Comparison of ENCODE assay signal across 22 cellular contexts in the genomic region with DNA sequence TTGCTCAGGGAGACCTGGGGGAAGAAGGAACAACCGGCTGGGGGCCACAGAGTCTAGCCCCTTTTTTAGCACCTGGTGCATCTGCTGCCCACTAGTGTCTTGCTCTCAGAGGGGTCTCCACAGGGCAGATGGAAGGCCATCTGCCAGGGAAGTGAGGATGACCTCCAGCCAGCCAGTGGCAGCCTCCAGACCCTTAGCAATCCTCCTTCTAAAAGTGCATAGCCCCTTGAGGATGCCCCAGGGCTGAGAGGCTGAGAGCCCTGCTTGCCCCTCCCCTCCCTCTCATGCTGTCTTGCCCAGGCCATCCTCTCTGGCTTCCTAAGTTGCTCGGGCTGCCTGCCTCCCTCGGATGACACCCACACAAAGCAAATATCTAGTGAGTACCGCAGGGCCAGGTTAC.
"Had no signal": no experiment of that assay in that cellular context is flagged by ENCODE, and none has a peak within 500 bp of the region (broad histone marks: within the 10 kb centered on the region; RNA-seq: fewer than 3 reads in every experiment).

No MANE protein-coding gene starts in this region.

- DNase-seq: IMR-90, Karpas-422, KG1, MG63, NCI-H1092 treated with DMSO at 0.1 percent for 48 hours, NCI-H1436, NCI-H187, NCI-H2029, NCI-H2081 treated with DMSO at 0.1 percent for 48 hours, NCI-H2171, NCI-H226, NCI-H446, NCI-H510A, NCI-H524 treated with DMSO at 0.1 percent for 48 hours, NCI-H69, NCI-H774, Right ventricle myocardium superior, RPMI8226, SIG-M5 had no signal

- ATAC-seq: HepG2 had no signal

- H3K4me3 ChIP-seq: MG63, SJSA1, SK-N-MC had no signal
